ENCODE assay signal across 8 cellular contexts in the genomic region with DNA sequence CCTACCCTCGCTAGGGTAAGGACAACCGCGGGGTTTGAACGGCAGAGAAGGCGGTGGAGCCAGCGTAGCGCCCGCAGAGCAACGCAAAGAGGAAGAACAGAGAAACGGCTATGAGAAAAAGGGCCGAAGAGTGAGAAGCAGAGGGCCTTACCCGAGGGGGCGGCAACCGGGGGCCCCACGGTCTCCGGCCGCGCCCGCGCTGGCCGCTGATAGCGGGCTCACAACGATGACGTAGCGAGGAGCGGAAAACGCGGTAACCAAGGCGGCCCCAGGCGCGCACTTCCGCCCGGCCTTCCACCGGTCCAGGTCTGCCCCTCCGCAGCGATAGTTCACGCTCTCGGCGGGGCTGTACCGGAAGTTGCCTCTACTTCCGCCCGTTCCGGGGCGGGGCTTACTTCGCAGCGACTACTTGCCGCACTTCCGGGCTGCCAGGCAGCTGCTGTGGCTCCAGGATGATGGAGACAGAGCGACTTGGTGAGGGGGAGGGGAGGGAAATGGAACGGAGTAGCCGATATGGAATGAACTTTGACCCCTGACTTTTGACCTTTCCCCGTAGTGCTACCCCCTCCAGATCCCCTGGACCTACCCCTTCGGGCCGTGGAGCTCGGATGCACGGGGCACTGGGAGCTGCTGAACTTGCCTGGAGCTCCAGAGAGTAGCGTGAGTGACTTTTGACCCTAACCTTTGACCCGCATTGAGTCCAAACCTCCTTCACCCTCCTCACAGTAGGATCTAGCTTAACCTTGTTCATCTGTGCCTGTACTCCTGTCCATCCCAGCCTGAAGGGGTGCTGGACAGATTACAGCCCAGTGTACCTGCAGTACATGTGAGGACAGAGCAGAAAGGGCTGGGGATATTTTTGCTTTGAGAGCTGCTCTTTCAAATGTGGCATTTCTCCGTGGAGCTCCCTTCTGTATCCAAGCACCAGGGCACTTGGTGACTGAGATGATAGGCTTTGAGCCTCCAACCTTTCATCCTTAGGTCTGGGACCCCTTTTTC. TPM values are rescaled to one million over a fixed set of nuclear protein-coding genes. Genes with fewer than 3 reads are reported as not detected.
DNase-seq lines count a peak whose midpoint lies in the region; ATAC-seq and TF ChIP-seq lines count a peak whose summit lies in the region.

A gene with protein sequence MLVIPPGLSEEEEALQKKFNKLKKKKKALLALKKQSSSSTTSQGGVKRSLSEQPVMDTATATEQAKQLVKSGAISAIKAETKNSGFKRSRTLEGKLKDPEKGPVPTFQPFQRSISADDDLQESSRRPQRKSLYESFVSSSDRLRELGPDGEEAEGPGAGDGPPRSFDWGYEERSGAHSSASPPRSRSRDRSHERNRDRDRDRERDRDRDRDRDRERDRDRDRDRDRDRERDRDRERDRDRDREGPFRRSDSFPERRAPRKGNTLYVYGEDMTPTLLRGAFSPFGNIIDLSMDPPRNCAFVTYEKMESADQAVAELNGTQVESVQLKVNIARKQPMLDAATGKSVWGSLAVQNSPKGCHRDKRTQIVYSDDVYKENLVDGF (minus strand): TSS at position 231 of the 999 bp plus-strand sequence. CDS start 525 bp downstream, outside the sequence.
A gene (plus strand): TSS at position 435 of the 999 bp plus-strand sequence. CDS start 18 bp downstream, at position 453.

- peaks cover 28% of the 10 kb centered on the region for H3K4me1 Mint-ChIP-seq in activated T-helper 17 cell treated with anti-CD3 and anti-CD28 coated beads, Interleukin-2, amount 50 U/mL, for 72 hours
- H3K4me1 Mint-ChIP-seq in naive thymus-derived CD8-positive, alpha-beta T cell, result peaks cover 27 to 53% (median 40%) of the 10 kb centered on the region in 4 donors

- H3K27me3 ChIP-seq in fibroblast of lung (ENCODE audit: control insufficient read depth, insufficient read depth, low read length), result no peaks in the 10 kb centered on the region

- no peaks in the 10 kb centered on the region for H4K20me1 ChIP-seq in fibroblast of lung (ENCODE audit: control insufficient read depth, extremely low read depth, insufficient read depth, low read length)

- POLR2A ChIA-PET in RWPE1 (lab: Yijun Ruan, JAX; ENCODE audit: low non-redundant PET), result interaction anchor here (0.8 to 1.5 kb wide), 3 partner anchors 11 to 14 kb away, joined by 3 to 6 read pairs (median 4); a partner anchor contains a TSS
- POLR2A ChIA-PET in naive thymus-derived CD8-positive, alpha-beta T cell (lab: Charles Lee), result interaction anchor here (0.6 to 8.0 kb wide), 12 partner anchors 11 to 627 kb away, joined by 3 to 119 read pairs (median 4); a partner anchor contains a TSS

- peak; percentile 100 for ATAC-seq in activated T-helper 17 cell treated with anti-CD3 and anti-CD28 coated beads, Interleukin-2, amount 50 U/mL, for 72 hours (replicated peaks)
- peak; percentile 96 to 98 for ATAC-seq in naive thymus-derived CD8-positive, alpha-beta T cell

- H3K9me3 ChIP-seq in fibroblast of lung (ENCODE audit: control insufficient read depth, insufficient read depth, low read depth, low read length), result no peaks in the 10 kb centered on the region

- H3K27ac ChIP-seq in RWPE1 (peak within 1 kb of the TSS; percentile 72), fibroblast of lung (ENCODE audit: insufficient read depth, low read length) (peak within 1 kb of the TSS; percentile 94)

- no peaks in the 10 kb centered on the region for H3K9me3 Mint-ChIP-seq in activated T-helper 17 cell treated with anti-CD3 and anti-CD28 coated beads, Interleukin-2, amount 50 U/mL, for 72 hours
- H3K9me3 Mint-ChIP-seq in naive thymus-derived CD8-positive, alpha-beta T cell, result peaks cover 0 to 1% (median 0%) of the 10 kb centered on the region in 9 donors

- H3K79me2 ChIP-seq in fibroblast of lung (ENCODE audit: control insufficient read depth, insufficient read depth, low read length), result peaks cover 24% of the 10 kb centered on the region

- peaks cover 3% of the 10 kb centered on the region for H3K4me1 ChIP-seq in fibroblast of lung (ENCODE audit: control insufficient read depth, extremely low read depth, insufficient read depth, low read length)

- H3K27ac Mint-ChIP-seq in activated T-helper 17 cell treated with anti-CD3 and anti-CD28 coated beads, Interleukin-2, amount 50 U/mL, for 72 hours, result peak within 1 kb of the TSS; percentile 97
- H3K27ac Mint-ChIP-seq in naive thymus-derived CD8-positive, alpha-beta T cell, result peak within 1 kb of the TSS; percentile 94 to 99 (median 98)

- H3K36me3 ChIP-seq in fibroblast of lung (ENCODE audit: control insufficient read depth, insufficient read depth, low read length), result peaks cover 25% of the 10 kb centered on the region

- peak within 1 kb of the TSS; percentile 98 for H3K4me2 ChIP-seq in fibroblast of lung (ENCODE audit: extremely low read depth, insufficient read depth, low read length)

- H3K9ac ChIP-seq in fibroblast of lung (ENCODE audit: insufficient read depth, low read length), result peak within 1 kb of the TSS; percentile 88

- peak within 1 kb of the TSS; percentile 93 for H3K4me3 ChIP-seq in LNCaP clone FGC (ENCODE audit: low read depth, low read length)
- peak within 1 kb of the TSS; percentile 81 to 99 (median 98) for H3K4me3 ChIP-seq in fibroblast of lung (replicated peaks in 1 of 4; ENCODE audit: control extremely low read depth in 1 of 4, insufficient read depth in 1 of 4, low read depth in 3 of 4, low read length in 4 of 4)

- DNase-seq in Daoy (ENCODE audit: low read depth) (peak; percentile 99), GOT3 (lab: John Stamatoyannopoulos, UW) (peak; percentile 92), LNCaP clone FGC (ENCODE audit: low read depth) (peak; percentile 93), RWPE1 (ENCODE audit: low spot score) (peak; percentile 99), fibroblast of lung (ENCODE audit: low read depth in 2 of 2) (peak; percentile 97 to 98)
- peak; percentile 95 to 99 (median 98) for DNase-seq in naive thymus-derived CD8-positive, alpha-beta T cell
- DNase-seq in stimulated activated naive CD4-positive, alpha-beta T cell (lab: John Stamatoyannopoulos, UW), result peak; percentile 95 to 98 (median 97)

- TF ChIP-seq CTCF in LNCaP clone FGC (IDR thresholded peaks at IDR 0.05; ENCODE audit: control insufficient read depth, extremely low read depth, insufficient read depth), result no peak
- TF ChIP-seq CTCF in RWPE1 (conservative IDR thresholded peaks at IDR 0.05; ENCODE audit: low read depth), result no peak
- TF ChIP-seq CTCF in fibroblast of lung (conservative IDR thresholded peaks at IDR 0.05 in 1 of 2, IDR thresholded peaks at IDR 0.05 in 1 of 2; ENCODE audit: low read depth in 1 of 2, low read length in 2 of 2), result no peak

- CTCF ChIA-PET in RWPE1 (lab: Yijun Ruan, JAX), result no interaction called here

- H3K36me3 Mint-ChIP-seq in activated T-helper 17 cell treated with anti-CD3 and anti-CD28 coated beads, Interleukin-2, amount 50 U/mL, for 72 hours (ENCODE audit: low read depth), result peaks cover 86% of the 10 kb centered on the region
- peaks cover 0 to 67% (median 20%) of the 10 kb centered on the region in 3 donors for H3K36me3 Mint-ChIP-seq in naive thymus-derived CD8-positive, alpha-beta T cell

- peak within 1 kb of the TSS; percentile 65 for H2AFZ ChIP-seq in fibroblast of lung (ENCODE audit: low read length)

- H3K4me3 Mint-ChIP-seq in activated T-helper 17 cell treated with anti-CD3 and anti-CD28 coated beads, Interleukin-2, amount 50 U/mL, for 72 hours, result peak within 1 kb of the TSS; percentile 97
- H3K4me3 Mint-ChIP-seq in naive thymus-derived CD8-positive, alpha-beta T cell, result peak within 1 kb of the TSS; percentile 92 to 97 (median 96)

- no peaks in the 10 kb centered on the region for H3K27me3 Mint-ChIP-seq in activated T-helper 17 cell treated with anti-CD3 and anti-CD28 coated beads, Interleukin-2, amount 50 U/mL, for 72 hours
- H3K27me3 Mint-ChIP-seq in naive thymus-derived CD8-positive, alpha-beta T cell, result no peaks in the 10 kb centered on the region

RNA-seq across cellular contexts. Expression of the first gene that starts in this region (rescaled TPM):
- total RNA-seq in Daoy (2014; rRNA removed; shearing (Covaris generic)), result 180 and 195 TPM in 2 replicates
- total RNA-seq in activated T-helper 17 cell treated with anti-CD3 and anti-CD28 coated beads, Interleukin-2, amount 50 U/mL, for 72 hours, result 10 to 100 TPM; 50.3 to 63.6 TPM
- 85.5 and 111 TPM in 2 replicates for total RNA-seq in fibroblast of lung
- 81.7 and 119 TPM in 2 replicates for polyA plus RNA-seq in fibroblast of lung
- polyA plus RNA-seq in fibroblast of lung (2012), result 97.0 and 114 TPM in 2 replicates
- 52.8 and 66.7 TPM in 2 replicates for polyA minus RNA-seq in fibroblast of lung (ENCODE audit: low replicate concordance)
- total RNA-seq in naive thymus-derived CD8-positive, alpha-beta T cell, result 10 to 100 TPM; 41.7 to 45.1 TPM
- polyA plus RNA-seq in naive thymus-derived CD8-positive, alpha-beta T cell, result 10 to 100 TPM; 55.9 to 68.6 (median 66.4) TPM

RNA-seq across cellular contexts. Expression of the second gene that starts in this region (rescaled TPM):
- total RNA-seq in Daoy (2014; rRNA removed; shearing (Covaris generic)), result 59.7 and 62.5 TPM in 2 replicates
- total RNA-seq in activated T-helper 17 cell treated with anti-CD3 and anti-CD28 coated beads, Interleukin-2, amount 50 U/mL, for 72 hours, result 10 to 100 TPM; 86.5 to 92.9 TPM
- total RNA-seq in fibroblast of lung, result 56.2 and 58.0 TPM in 2 replicates
- 21.6 and 29.9 TPM in 2 replicates for polyA plus RNA-seq in fibroblast of lung
- polyA plus RNA-seq in fibroblast of lung (2012), result 36.4 and 45.6 TPM in 2 replicates
- polyA minus RNA-seq in fibroblast of lung (ENCODE audit: low replicate concordance), result 166 and 177 TPM in 2 replicates
- total RNA-seq in naive thymus-derived CD8-positive, alpha-beta T cell, result 100 to 1,000 TPM; 130 to 141 TPM
- 10 to 100 TPM; 18.1 to 19.9 (median 19.4) TPM for polyA plus RNA-seq in naive thymus-derived CD8-positive, alpha-beta T cell

Comparison
In these comparisons a context has a peak if more than half of its experiments do, and no peak if none do; other contexts are left out.
1. Peak in every context shown above with its lines: DNase-seq, ATAC-seq, H3K4me3 ChIP-seq and H3K27ac ChIP-seq.